ENCODE assay signal across 29 cellular contexts in the genomic region with DNA sequence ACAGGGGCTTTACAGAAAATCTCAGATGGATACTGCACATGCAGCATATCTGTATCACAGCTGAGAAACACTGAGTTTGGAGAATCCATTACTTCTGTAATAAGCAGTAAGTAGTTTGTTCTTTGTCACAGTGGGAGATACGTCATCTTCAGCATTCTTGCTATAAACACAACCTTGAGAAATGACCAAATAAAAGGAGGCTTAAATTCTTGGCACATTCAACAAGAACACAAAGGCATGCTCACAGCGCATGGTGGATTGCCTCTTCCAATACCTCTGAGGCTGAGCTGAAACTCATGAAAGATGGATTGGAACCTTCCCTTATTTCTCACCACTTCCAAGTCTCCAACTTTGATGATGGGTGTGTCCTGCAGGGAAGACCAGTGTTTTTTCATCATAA.
"Had no signal": no experiment of that assay in that cellular context is flagged by ENCODE, and none has a peak within 500 bp of the region (broad histone marks: within the 10 kb centered on the region; RNA-seq: fewer than 3 reads in every experiment).

No MANE protein-coding gene starts in this region.

- H3K9me3 Mint-ChIP-seq: activated CD4-positive, alpha-beta T cell treated with anti-CD3 and anti-CD28 coated beads, Interleukin-2, amount 10 ng/mL, durations not matched to agents 24 days and 14 days; activated CD8-positive, alpha-beta T cell treated with anti-CD3 and anti-CD28 coated beads for 36 hours; activated naive CD4-positive, alpha-beta T cell treated with anti-CD3 and anti-CD28 coated beads, Interleukin-2, amount 50 U/mL, for 24 hours; activated naive CD8-positive, alpha-beta T cell treated with anti-CD3 and anti-CD28 coated beads, Interleukin-2, amount 10 ng/mL, durations not matched to agents 7 days and 5 days; activated T-helper 2 cell treated with anti-CD3 and anti-CD28 coated beads, Interferon-gamma antibody, Interleukin-2, Interleukin-4, amounts not matched to agents 10 μg/mL and 5 μg/mL and 100 μg/mL, durations not matched to agents 14 hours and 24 hours and 36 hours; T-helper 1 cell treated with Interleukin-12 subunit alpha and Interleukin-12 subunit beta and Interleukin-4 antibody, amounts not matched to agents 30 μg/mL and 1 μg/mL, for 36 hours; T-helper 2 cell treated with Interferon-gamma antibody and Interleukin-4, amounts not matched to agents 5 μg/mL and 100 μg/mL, for 36 hours had no signal

- H3K4me1 Mint-ChIP-seq: activated CD4-positive, alpha-beta T cell treated with anti-CD3 and anti-CD28 coated beads, Interleukin-2, amount 10 ng/mL, durations not matched to agents 24 days and 14 days; activated naive CD4-positive, alpha-beta T cell treated with anti-CD3 and anti-CD28 coated beads, Interleukin-2, amount 50 U/mL, for 24 hours; activated naive CD8-positive, alpha-beta T cell treated with anti-CD3 and anti-CD28 coated beads, Interleukin-2, amount 10 ng/mL, durations not matched to agents 7 days and 5 days had no signal

- H3K4me1 ChIP-seq: ascending aorta, Peyer's patch, SJSA1 had no signal

- H3K4me3 Mint-ChIP-seq: activated CD4-positive, alpha-beta T cell treated with anti-CD3 and anti-CD28 coated beads, Interleukin-2, amount 10 ng/mL, durations not matched to agents 24 days and 14 days; activated CD8-positive, alpha-beta T cell treated with anti-CD3 and anti-CD28 coated beads for 36 hours; activated naive CD4-positive, alpha-beta T cell treated with anti-CD3 and anti-CD28 coated beads, Interleukin-2, amount 50 U/mL, for 24 hours; activated naive CD8-positive, alpha-beta T cell treated with anti-CD3 and anti-CD28 coated beads, Interleukin-2, amount 10 ng/mL, durations not matched to agents 7 days and 5 days; T-helper 1 cell treated with Interleukin-12 subunit alpha and Interleukin-12 subunit beta and Interleukin-4 antibody, amounts not matched to agents 30 μg/mL and 1 μg/mL, for 36 hours; T-helper 2 cell treated with Interferon-gamma antibody and Interleukin-4, amounts not matched to agents 5 μg/mL and 100 μg/mL, for 36 hours had no signal

- H3K4me3 ChIP-seq: ascending aorta, cardiac muscle cell, Peyer's patch, SJSA1 had no signal

- DNase-seq: activated CD4-positive, alpha-beta T cell treated with anti-CD3 and anti-CD28 coated beads, Interleukin-2, amount 10 ng/mL, durations not matched to agents 24 days and 14 days; activated CD4-positive, alpha-beta T cell treated with anti-CD3 and anti-CD28 coated beads, Interleukin-2, amount 50 U/mL, for 4 hours; activated CD8-positive, alpha-beta T cell treated with anti-CD3 and anti-CD28 coated beads for 36 hours; activated gamma-delta T cell; activated naive CD4-positive, alpha-beta T cell treated with Interleukin-2 at 50 U/mL for 16 hours; activated naive CD8-positive, alpha-beta T cell treated with anti-CD3 and anti-CD28 coated beads, Interleukin-2, amount 10 ng/mL, durations not matched to agents 7 days and 5 days; activated T-cell treated with anti-CD3 and anti-CD28 coated beads, Interleukin-2, amount 50 U/mL, for 1 hour; amygdala; NCI-H1105; NCI-H1417 treated with DMSO at 0.1 percent for 48 hours; NCI-H1694; NCI-H1930; NCI-H2081 treated with DMSO at 0.1 percent for 48 hours; NCI-H226; NCI-H446 treated with DMSO at 0.1 percent for 48 hours; NCI-H524; NK-92 treated with Interleukin-12 subunit alpha and Interleukin-12 subunit beta, amount 100 ng/mL, for 24 hours; PC-3; Peyer's patch; RPMI8226; SHP77 treated with DMSO at 0.1 percent for 48 hours; SK-N-SH had no signal

- H3K27ac ChIP-seq: ascending aorta, cardiac muscle cell, Peyer's patch, SJSA1 had no signal

- H3K27me3 ChIP-seq: ascending aorta, cardiac muscle cell, Peyer's patch, SJSA1 had no signal

- H3K27ac Mint-ChIP-seq: activated CD4-positive, alpha-beta T cell treated with anti-CD3 and anti-CD28 coated beads, Interleukin-2, amount 10 ng/mL, durations not matched to agents 24 days and 14 days; activated CD8-positive, alpha-beta T cell treated with anti-CD3 and anti-CD28 coated beads for 36 hours; activated naive CD4-positive, alpha-beta T cell treated with anti-CD3 and anti-CD28 coated beads, Interleukin-2, amount 50 U/mL, for 24 hours; activated naive CD8-positive, alpha-beta T cell treated with anti-CD3 and anti-CD28 coated beads, Interleukin-2, amount 10 ng/mL, durations not matched to agents 7 days and 5 days; activated T-helper 2 cell treated with anti-CD3 and anti-CD28 coated beads, Interferon-gamma antibody, Interleukin-2, Interleukin-4, amounts not matched to agents 10 μg/mL and 5 μg/mL and 100 μg/mL, durations not matched to agents 14 hours and 24 hours and 36 hours; T-helper 1 cell treated with Interleukin-12 subunit alpha and Interleukin-12 subunit beta and Interleukin-4 antibody, amounts not matched to agents 30 μg/mL and 1 μg/mL, for 36 hours; T-helper 2 cell treated with Interferon-gamma antibody and Interleukin-4, amounts not matched to agents 5 μg/mL and 100 μg/mL, for 36 hours had no signal

- H3K9me3 ChIP-seq: ascending aorta, Peyer's patch, SJSA1, SK-N-SH had no signal

- ATAC-seq: activated CD8-positive, alpha-beta T cell treated with anti-CD3 and anti-CD28 coated beads for 36 hours; PC-3 had no signal

- H3K36me3 Mint-ChIP-seq: activated naive CD4-positive, alpha-beta T cell treated with anti-CD3 and anti-CD28 coated beads, Interleukin-2, amount 50 U/mL, for 24 hours; activated naive CD8-positive, alpha-beta T cell treated with anti-CD3 and anti-CD28 coated beads, Interleukin-2, amount 10 ng/mL, durations not matched to agents 7 days and 5 days had no signal

- H3K36me3 ChIP-seq: ascending aorta, cardiac muscle cell, Peyer's patch, SJSA1 had no signal
